ENCODE assay signal across 8 cellular contexts in genomic region chr12:124906606-124907261, GRCh38. TPM values are rescaled to one million over a fixed set of nuclear protein-coding genes. Genes with fewer than 3 reads are reported as not detected.
DNase-seq lines count a peak whose midpoint lies in the region; ATAC-seq and TF ChIP-seq lines count a peak whose summit lies in the region.

No MANE protein-coding gene starts in this region.

- no peaks in the 10 kb centered on the region for H3K9me3 Mint-ChIP-seq in Calu3 (ENCODE audit: low read depth, unreplicated experiment)

- peaks cover 3 to 7% of the 10 kb centered on the region in 2 donors for H3K36me3 ChIP-seq in aorta (ENCODE audit: control insufficient read depth in 1 of 2, insufficient read depth in 2 of 2, low read length in 1 of 2)

- no TSS peak for BruUV-seq in Calu3 (replicated peaks; lab: Mats Ljungman, UMichigan)

- H3K27ac Mint-ChIP-seq in Calu3 (ENCODE audit: unreplicated experiment) = peak overlapping the region; percentile 55

- no peaks in the 10 kb centered on the region for H3K27me3 ChIP-seq in aorta (ENCODE audit: control insufficient read depth in 1 of 2, insufficient read depth in 2 of 2, low read length in 1 of 2)

- peak; percentile 61 for ATAC-seq in GM21723 (IDR thresholded peaks at IDR 0.05; ENCODE audit: unreplicated experiment)
- peak; percentile 76 for ATAC-seq in aorta (ENCODE audit: low FRiP score)

- CTCF ChIA-PET in Calu3 (lab: Charles Lee) = interaction anchor here (0.6 to 5.3 kb wide), 10 partner anchors 8 to 496 kb away, joined by 3 to 91 read pairs (median 5); no protein-coding TSS in a partner anchor

- no peak overlapping the region for H3K4me3 Mint-ChIP-seq in Calu3 (ENCODE audit: low read depth, unreplicated experiment)

- H3K9me3 ChIP-seq in aorta (ENCODE audit: control insufficient read depth, low read length) = no peaks in the 10 kb centered on the region

- H3K36me3 Mint-ChIP-seq in Calu3 (ENCODE audit: insufficient read depth, unreplicated experiment) = peaks cover 33% of the 10 kb centered on the region

- peaks cover 0 to 3% of the 10 kb centered on the region in 2 donors for H3K4me1 ChIP-seq in aorta (ENCODE audit: control insufficient read depth in 1 of 2, insufficient read depth in 2 of 2, low read length in 2 of 2)

- H3K4me1 Mint-ChIP-seq in Calu3 (ENCODE audit: low read depth, unreplicated experiment) = peaks cover 48% of the 10 kb centered on the region

- H3K4me3 ChIP-seq in aorta (ENCODE audit: low read length in 2 of 2) = no peak overlapping the region

- H3K27ac ChIP-seq in aorta (ENCODE audit: low read depth in 1 of 2, low read length in 2 of 2) = no peak overlapping the region

- TF ChIP-seq CTCF in Calu3 (IDR thresholded peaks at IDR 0.05; ENCODE audit: unreplicated experiment) = peak; percentile 95

- DNase-seq in Calu3 (peak; percentile 95), M059J (ENCODE audit: low read depth) (peak; percentile 91), activated T-helper 1 cell treated with Interleukin-2 at 50 U/mL for 16 hours (ENCODE audit: low read depth) (peak; percentile 66), foreskin melanocyte (peak; percentile 82), posterior vena cava (ENCODE audit: low spot score) (peak; percentile 85), aorta (peak; percentile 85 to 87), AML-193 (lab: John Stamatoyannopoulos, UW) (no peak)

- no peaks in the 10 kb centered on the region for H3K27me3 Mint-ChIP-seq in Calu3 (ENCODE audit: unreplicated experiment)

- WGBS in aorta, 2 donors = 0 to 1% methylated on average over 2 of the region's 2 CpGs

- intact Hi-C loops in Calu3 (cut with micrococcal nuclease; ENCODE audit: unreplicated experiment) = loop anchor here (1.0 to 10.0 kb wide), 2 partner anchors 33 to 498 kb away; no protein-coding TSS in a partner anchor
- intact Hi-C loops in posterior vena cava (cut with DNase I) = no loop called here
- intact Hi-C loops in aorta (cut with DNase I) = loop anchor here in 1 of 2 donors (2.0 to 10.0 kb wide), 2 partner anchors 32 to 872 kb away; no protein-coding TSS in a partner anchor

RNA-seq across cellular contexts. Expression of gene UBC, which starts 7.7 kb away (rescaled TPM):
- 1,247 and 1,434 TPM in 2 replicates for total RNA-seq in Calu3 (2022)
- total RNA-seq in M059J (2014; rRNA removed; shearing (Covaris generic)) = 1,164 and 1,374 TPM in 2 replicates
- 1,000 to 10,000 TPM in 1 of 2 donors, 100 to 1,000 TPM in 1; 993 to 1,405 TPM for total RNA-seq in posterior vena cava
- total RNA-seq in aorta = 1,000 to 10,000 TPM in 1 of 2 donors, 100 to 1,000 TPM in 1; 956 to 1,844 TPM
- 1,000 to 10,000 TPM in 1 of 2 donors, 100 to 1,000 TPM in 1; 667 to 1,550 TPM for polyA plus RNA-seq in aorta

RNA-seq across cellular contexts. Expression of gene SCARB1, which starts 43.1 kb away (rescaled TPM):
- total RNA-seq in Calu3 (2022) (51.6 and 57.5 TPM in 2 replicates), posterior vena cava (10 to 100 TPM; 13.0 to 14.3 TPM), aorta (10 to 100 TPM; 15.0 to 38.5 TPM)
- 35.6 and 38.0 TPM in 2 replicates for total RNA-seq in M059J (2014; rRNA removed; shearing (Covaris generic))
- 1 to 10 TPM; 6.6 to 8.9 TPM for polyA plus RNA-seq in aorta

Comparison
In these comparisons a context has a peak if more than half of its experiments do, and no peak if none do; other contexts are left out.
1. DNase-seq: peak in Calu3 (single experiment), M059J (single experiment), activated T-helper 1 cell treated with Interleukin-2 at 50 U/mL for 16 hours (single experiment), foreskin melanocyte (single experiment), posterior vena cava (single experiment) and aorta (2 of 2); none in AML-193 (0 of 2).